Comparison of ENCODE assay signal across 18 cellular contexts in genomic region chr10:129223363-129223762, GRCh38.
A peak's percentile ranks its signal among the peaks of the same experiment; 100 is the strongest.
DNase-seq lines count a peak whose midpoint lies in the region; FAIRE-seq and TF ChIP-seq lines count a peak whose summit lies in the region.
"Had no signal": no experiment of that assay in that cellular context is flagged by ENCODE, and none has a peak within 500 bp of the region (broad histone marks: within the 10 kb centered on the region; RNA-seq: fewer than 3 reads in every experiment).

No MANE protein-coding gene starts in this region.

- H2BK5ac ChIP-seq in H1 (ENCODE audit: low read depth, low read length) = no peak overlapping the region

- H3K36me3 Mint-ChIP-seq in activated naive CD4-positive, alpha-beta T cell treated with anti-CD3 and anti-CD28 coated beads for 36 hours (ENCODE audit: low read depth) = no peaks in the 10 kb centered on the region
- H3K36me3 Mint-ChIP-seq in activated T-helper 1 cell treated with anti-CD3 and anti-CD28 coated beads, Interleukin-12 subunit alpha, Interleukin-12 subunit beta, Interleukin-2, Interleukin-4 antibody, amounts not matched to agents 30 ng/mL and 10 ng/mL and 1 ng/mL, durations not matched to agents 14 hours and 24 hours and 36 hours (ENCODE audit: low read depth) = peaks cover 3% of the 10 kb centered on the region
- H3K36me3 Mint-ChIP-seq in activated CD4-positive, alpha-beta memory T cell treated with anti-CD3 and anti-CD28 coated beads, Interleukin-2, amount 10 ng/mL, durations not matched to agents 7 days and 5 days (ENCODE audit: low read depth) = no peaks in the 10 kb centered on the region
- H3K36me3 Mint-ChIP-seq: CD8-positive, alpha-beta T cell had no signal

- H3K9me3 Mint-ChIP-seq in activated naive CD4-positive, alpha-beta T cell treated with anti-CD3 and anti-CD28 coated beads for 36 hours = peaks cover 8% of the 10 kb centered on the region
- H3K9me3 Mint-ChIP-seq in activated T-helper 1 cell treated with anti-CD3 and anti-CD28 coated beads, Interleukin-12 subunit alpha, Interleukin-12 subunit beta, Interleukin-2, Interleukin-4 antibody, amounts not matched to agents 30 ng/mL and 10 ng/mL and 1 ng/mL, durations not matched to agents 14 hours and 24 hours and 36 hours = peaks cover 4% of the 10 kb centered on the region
- peaks cover 9% of the 10 kb centered on the region for H3K9me3 Mint-ChIP-seq in activated CD4-positive, alpha-beta memory T cell treated with anti-CD3 and anti-CD28 coated beads, Interleukin-2, amount 10 ng/mL, durations not matched to agents 7 days and 5 days
- H3K9me3 Mint-ChIP-seq: CD8-positive, alpha-beta T cell had no signal

- intact Hi-C loops in activated naive CD4-positive, alpha-beta T cell treated with anti-CD3 and anti-CD28 coated beads for 36 hours (cut with micrococcal nuclease) = no loop called here
- intact Hi-C loops in activated T-helper 1 cell treated with anti-CD3 and anti-CD28 coated beads, Interleukin-12 subunit alpha, Interleukin-12 subunit beta, Interleukin-2, Interleukin-4 antibody, amounts not matched to agents 30 ng/mL and 10 ng/mL and 1 ng/mL, durations not matched to agents 14 hours and 24 hours and 36 hours (cut with micrococcal nuclease) = no loop called here

- H4K5ac ChIP-seq in H1 (ENCODE audit: insufficient read length, low read depth, low read length) = no peak overlapping the region

- no peak overlapping the region for H3K23ac ChIP-seq in H1 (ENCODE audit: insufficient read length)

- no peak overlapping the region for H2AFZ ChIP-seq in H1 (ENCODE audit: low read length)

- no peaks in the 10 kb centered on the region for H3K79me1 ChIP-seq in H1 (ENCODE audit: low read depth, low read length)

- H3K4me2 ChIP-seq in H1 (ENCODE audit: insufficient read depth in 1 of 2, low read depth in 2 of 2, low read length in 2 of 2) = no peak overlapping the region
- H3K4me2 ChIP-seq: BLaER1 treated with 17β-estradiol and CSF1 and Interleukin-3, amounts not matched to agents 10 nM and 100 nM had no signal

- H2BK15ac ChIP-seq in H1 (ENCODE audit: low read length) = no peak overlapping the region

- no peak overlapping the region for H3K4ac ChIP-seq in H1 (replicated peaks; ENCODE audit: insufficient read length, low read depth, low read length)

- peak overlapping the region; percentile 41 for H3K27ac Mint-ChIP-seq in activated naive CD4-positive, alpha-beta T cell treated with anti-CD3 and anti-CD28 coated beads for 36 hours
- peak overlapping the region; percentile 84 for H3K27ac Mint-ChIP-seq in activated T-helper 1 cell treated with anti-CD3 and anti-CD28 coated beads, Interleukin-12 subunit alpha, Interleukin-12 subunit beta, Interleukin-2, Interleukin-4 antibody, amounts not matched to agents 30 ng/mL and 10 ng/mL and 1 ng/mL, durations not matched to agents 14 hours and 24 hours and 36 hours
- no peak overlapping the region for H3K27ac Mint-ChIP-seq in activated CD4-positive, alpha-beta memory T cell treated with anti-CD3 and anti-CD28 coated beads, Interleukin-2, amount 10 ng/mL, durations not matched to agents 7 days and 5 days
- H3K27ac Mint-ChIP-seq: B cell; CD8-positive, alpha-beta T cell had no signal

- no peak overlapping the region for H3K4me3 Mint-ChIP-seq in activated naive CD4-positive, alpha-beta T cell treated with anti-CD3 and anti-CD28 coated beads for 36 hours
- no peak overlapping the region for H3K4me3 Mint-ChIP-seq in activated T-helper 1 cell treated with anti-CD3 and anti-CD28 coated beads, Interleukin-12 subunit alpha, Interleukin-12 subunit beta, Interleukin-2, Interleukin-4 antibody, amounts not matched to agents 30 ng/mL and 10 ng/mL and 1 ng/mL, durations not matched to agents 14 hours and 24 hours and 36 hours
- H3K4me3 Mint-ChIP-seq in activated CD4-positive, alpha-beta memory T cell treated with anti-CD3 and anti-CD28 coated beads, Interleukin-2, amount 10 ng/mL, durations not matched to agents 7 days and 5 days = no peak overlapping the region
- H3K4me3 Mint-ChIP-seq: B cell; CD8-positive, alpha-beta T cell had no signal

- H3K27me3 ChIP-seq in H1 (replicated peaks in 1 of 4; ENCODE audit: control insufficient read depth in 3 of 4, extremely low read depth in 1 of 4, insufficient read depth in 3 of 4, low read length in 3 of 4) (no peaks in the 10 kb centered on the region), Peyer's patch (no peaks in the 10 kb centered on the region)
- H3K27me3 ChIP-seq: BLaER1 treated with 17β-estradiol and CSF1 and Interleukin-3, amounts not matched to agents 10 nM and 100 nM had no signal

- H4K91ac ChIP-seq in H1 (replicated peaks; ENCODE audit: insufficient read length, low read length) = no peak overlapping the region

- no peaks in the 10 kb centered on the region for H3K9me3 ChIP-seq in H1 (ENCODE audit: insufficient read depth in 2 of 2, low read depth in 1 of 2, low read length in 1 of 2)
- no peaks in the 10 kb centered on the region for H3K9me3 ChIP-seq in Peyer's patch
- H3K9me3 ChIP-seq: HAP-1 had no signal

- H3K14ac ChIP-seq in H1 (ENCODE audit: insufficient read length) = no peak overlapping the region

- POLR2A ChIA-PET in H1 (lab: Charles Lee; ENCODE audit: partially characterized antibody) = no interaction called here
- POLR2A ChIA-PET in activated CD4-positive, alpha-beta memory T cell treated with anti-CD3 and anti-CD28 coated beads, Interleukin-2, amount 10 ng/mL, durations not matched to agents 7 days and 5 days (lab: Charles Lee) = no interaction called here

- H4K20me1 ChIP-seq in H1 (replicated peaks in 1 of 2; ENCODE audit: control insufficient read depth in 1 of 2, insufficient read depth in 2 of 2, low read length in 2 of 2) = peaks cover 0 to 3% of the 10 kb centered on the region in 2 experiments
- H4K20me1 ChIP-seq: BLaER1 treated with 17β-estradiol and CSF1 and Interleukin-3, amounts not matched to agents 10 nM and 100 nM had no signal

- peaks cover 10% of the 10 kb centered on the region; the same call in 1 of the 2 replicates for H3K23me2 ChIP-seq in H1 (ENCODE audit: low read depth, low read length)

- no peaks in the 10 kb centered on the region for H3K36me3 ChIP-seq in H1 (ENCODE audit: control insufficient read depth in 2 of 4, insufficient read depth in 4 of 4, low read length in 3 of 4)
- H3K36me3 ChIP-seq in Peyer's patch = no peaks in the 10 kb centered on the region
- H3K36me3 ChIP-seq: BLaER1 treated with 17β-estradiol and CSF1 and Interleukin-3, amounts not matched to agents 10 nM and 100 nM; HAP-1 had no signal

- TF ChIP-seq POLR2A in H1 (IDR thresholded peaks at IDR 0.05; ENCODE audit: control extremely low read depth in 1 of 2, low read depth in 2 of 2, low read length in 2 of 2) (no peak), Peyer's patch (IDR thresholded peaks at IDR 0.05) (no peak)

- H3K4me1 ChIP-seq in H1 (replicated peaks in 1 of 4; ENCODE audit: control insufficient read depth in 3 of 4, insufficient read depth in 4 of 4, low read length in 3 of 4) (no peaks in the 10 kb centered on the region), Peyer's patch (no peaks in the 10 kb centered on the region)
- H3K4me1 ChIP-seq: HAP-1 had no signal

- H3K9ac ChIP-seq in H1 (replicated peaks in 1 of 4; ENCODE audit: extremely low read depth in 1 of 4, low read depth in 3 of 4, low read length in 3 of 4) = no peak overlapping the region
- H3K9ac ChIP-seq: BLaER1 treated with 17β-estradiol and CSF1 and Interleukin-3, amounts not matched to agents 10 nM and 100 nM had no signal

- CTCF ChIA-PET in activated naive CD4-positive, alpha-beta T cell treated with anti-CD3 and anti-CD28 coated beads for 36 hours (lab: Charles Lee) = no interaction called here
- CTCF ChIA-PET in H1 (lab: Charles Lee; ENCODE audit: partially characterized antibody) = no interaction called here
- CTCF ChIA-PET in activated CD4-positive, alpha-beta memory T cell treated with anti-CD3 and anti-CD28 coated beads, Interleukin-2, amount 10 ng/mL, durations not matched to agents 7 days and 5 days (lab: Charles Lee) = no interaction called here

- H3K27me3 Mint-ChIP-seq in activated naive CD4-positive, alpha-beta T cell treated with anti-CD3 and anti-CD28 coated beads for 36 hours (ENCODE audit: low read depth) = no peaks in the 10 kb centered on the region
- H3K27me3 Mint-ChIP-seq in activated T-helper 1 cell treated with anti-CD3 and anti-CD28 coated beads, Interleukin-12 subunit alpha, Interleukin-12 subunit beta, Interleukin-2, Interleukin-4 antibody, amounts not matched to agents 30 ng/mL and 10 ng/mL and 1 ng/mL, durations not matched to agents 14 hours and 24 hours and 36 hours (ENCODE audit: insufficient read depth) = no peaks in the 10 kb centered on the region
- no peaks in the 10 kb centered on the region for H3K27me3 Mint-ChIP-seq in activated CD4-positive, alpha-beta memory T cell treated with anti-CD3 and anti-CD28 coated beads, Interleukin-2, amount 10 ng/mL, durations not matched to agents 7 days and 5 days
- H3K27me3 Mint-ChIP-seq: B cell had no signal

- no peaks in the 10 kb centered on the region for H3K4me1 Mint-ChIP-seq in activated naive CD4-positive, alpha-beta T cell treated with anti-CD3 and anti-CD28 coated beads for 36 hours (ENCODE audit: low read depth)
- no peaks in the 10 kb centered on the region for H3K4me1 Mint-ChIP-seq in activated T-helper 1 cell treated with anti-CD3 and anti-CD28 coated beads, Interleukin-12 subunit alpha, Interleukin-12 subunit beta, Interleukin-2, Interleukin-4 antibody, amounts not matched to agents 30 ng/mL and 10 ng/mL and 1 ng/mL, durations not matched to agents 14 hours and 24 hours and 36 hours (ENCODE audit: low read depth)
- H3K4me1 Mint-ChIP-seq in activated CD4-positive, alpha-beta memory T cell treated with anti-CD3 and anti-CD28 coated beads, Interleukin-2, amount 10 ng/mL, durations not matched to agents 7 days and 5 days = no peaks in the 10 kb centered on the region
- H3K4me1 Mint-ChIP-seq: B cell had no signal

- H3K56ac ChIP-seq in H1 (replicated peaks; ENCODE audit: insufficient read length, low read depth, low read length) = peak overlapping the region; percentile 25

- no peak for TF ChIP-seq EP300 in H1 (IDR thresholded peaks at IDR 0.05; ENCODE audit: borderline replicate concordance in 1 of 2, low read depth in 2 of 2, low read length in 2 of 2)

- no peak for TF ChIP-seq RAD21 in H1 (IDR thresholded peaks at IDR 0.05 in 1 of 2, conservative IDR thresholded peaks at IDR 0.05 in 1 of 2; ENCODE audit: low read depth in 2 of 2, low read length in 2 of 2)

- H2AK5ac ChIP-seq in H1 (ENCODE audit: low read depth, low read length) = no peak overlapping the region

- H2BK120ac ChIP-seq in H1 (replicated peaks; ENCODE audit: low read depth, low read length) = no peak overlapping the region

- no peak for FAIRE-seq in H1 (lab: Jason Lieb, UNC)
- FAIRE-seq: GM12891, GM19239 had no signal

- no peak for TF ChIP-seq CTCF in GM12864 (IDR thresholded peaks at IDR 0.05; ENCODE audit: low read depth, low read length, missing control alignments)
- no peak for TF ChIP-seq CTCF in H1 (IDR thresholded peaks at IDR 0.05; ENCODE audit: control extremely low read depth in 1 of 3, insufficient read depth in 1 of 3, low read depth in 1 of 3, low read length in 3 of 3)
- TF ChIP-seq CTCF in Peyer's patch (IDR thresholded peaks at IDR 0.05) = no peak

- H2BK12ac ChIP-seq in H1 (ENCODE audit: low read depth, low read length) = no peak overlapping the region

- DNase-seq in activated naive CD4-positive, alpha-beta T cell treated with anti-CD3 and anti-CD28 coated beads for 36 hours = no peak
- DNase-seq in activated naive CD4-positive, alpha-beta T cell (lab: John Stamatoyannopoulos, UW) = no peak
- DNase-seq in GM12864 (ENCODE audit: low read depth) (peak; percentile 19), H1 (ENCODE audit: low read depth in 1 of 2, low spot score in 2 of 2) (no peak), Peyer's patch (no peak)
- no peak for DNase-seq in activated T-helper 1 cell treated with anti-CD3 and anti-CD28 coated beads, Interleukin-12 subunit alpha, Interleukin-12 subunit beta, Interleukin-2, Interleukin-4 antibody, amounts not matched to agents 30 ng/mL and 10 ng/mL and 1 ng/mL, durations not matched to agents 14 hours and 24 hours and 36 hours (ENCODE audit: low spot score)
- DNase-seq in activated CD4-positive, alpha-beta memory T cell treated with anti-CD3 and anti-CD28 coated beads, Interleukin-2, amount 10 ng/mL, durations not matched to agents 7 days and 5 days = no peak
- DNase-seq: 8988T; Calu3; CD8-positive, alpha-beta T cell; DMS79 treated with DMSO at 0.1 percent for 48 hours; GF-D8 had no signal

- 95% methylated on average over 5 of the region's 6 CpGs; no CpG with 5 or more reads in 1 of the 2 experiments for WGBS in H1 (ENCODE audit: extremely low coverage in 1 of 2, insufficient coverage in 1 of 2, insufficient read length in 1 of 2, insufficient replicate concordance in 2 of 2, low coverage in 1 of 2, low lambda C conversion rate in 2 of 2, missing lambda C conversion rate in 1 of 2), 2 experiments

- no peaks in the 10 kb centered on the region for H3K79me2 ChIP-seq in H1 (ENCODE audit: control insufficient read depth in 1 of 2, insufficient read depth in 2 of 2, low read length in 2 of 2)

- H4K8ac ChIP-seq in H1 (ENCODE audit: extremely low read depth, insufficient read depth, low read length) = no peak overlapping the region

- H3K4me3 ChIP-seq in GM12864 (ENCODE audit: low read depth, low read length) (no peak overlapping the region), H1 (ENCODE audit: extremely low read depth in 1 of 4, insufficient read depth in 2 of 4, low read depth in 3 of 4, low read length in 4 of 4) (no peak overlapping the region), Peyer's patch (no peak overlapping the region)
- H3K4me3 ChIP-seq: BLaER1 treated with 17β-estradiol and CSF1 and Interleukin-3, amounts not matched to agents 10 nM and 100 nM; HAP-1 had no signal

- no peak overlapping the region for H3K27ac ChIP-seq in H1 (ENCODE audit: low read depth, low read length)
- H3K27ac ChIP-seq in Peyer's patch = no peak overlapping the region
- H3K27ac ChIP-seq: BLaER1 treated with 17β-estradiol and CSF1 and Interleukin-3, amounts not matched to agents 10 nM and 100 nM; HL-60 had no signal

- H2BK20ac ChIP-seq in H1 (ENCODE audit: low read length) = no peak overlapping the region

- H3K18ac ChIP-seq in H1 (ENCODE audit: extremely low read depth, low read length) = no peak overlapping the region
